ENCODE assay signal across 8 cellular contexts in the genomic region with DNA sequence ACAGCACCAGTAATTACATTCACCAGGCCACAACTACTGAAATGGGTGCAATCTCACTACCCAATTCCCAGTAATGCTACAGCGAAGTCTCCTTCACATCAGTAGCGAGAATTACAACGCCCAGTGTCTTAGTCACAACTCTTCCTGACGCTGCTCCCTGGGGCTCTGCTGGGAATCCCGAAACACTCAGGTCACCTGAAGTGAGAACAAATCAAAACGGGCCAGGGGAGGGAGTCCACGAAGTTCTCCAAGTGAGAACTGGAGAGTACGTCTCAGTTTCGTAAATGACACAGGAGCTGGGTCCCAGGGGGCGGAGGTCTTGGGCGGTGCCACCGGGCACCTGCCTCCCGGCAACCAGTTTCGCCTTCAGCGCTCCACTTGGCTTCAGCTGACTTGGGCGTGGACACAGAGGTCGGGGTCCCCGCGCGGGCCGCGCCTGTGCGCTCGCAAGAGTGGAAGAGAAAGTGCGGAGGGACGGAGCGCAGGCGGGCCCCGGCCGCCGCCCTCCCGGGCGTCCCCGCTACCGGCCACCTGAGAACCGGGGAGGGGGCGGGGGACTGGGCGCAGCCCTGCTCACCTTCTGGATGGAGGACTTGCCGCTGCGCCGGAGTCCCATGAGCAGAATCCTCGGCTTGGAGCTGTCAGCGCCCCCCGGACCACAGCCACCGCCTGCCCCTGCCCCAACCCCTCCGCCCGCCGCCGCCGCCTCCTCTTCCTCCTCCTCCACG. TPM values are rescaled to one million over a fixed set of nuclear protein-coding genes. Genes with fewer than 3 reads are reported as not detected.
A peak's percentile ranks its signal among the peaks of the same experiment; 100 is the strongest.
DNase-seq lines count a peak whose midpoint lies in the region; ATAC-seq and TF ChIP-seq lines count a peak whose summit lies in the region.

No MANE protein-coding gene starts in this region.

- H3K4me3 Mint-ChIP-seq in glutamatergic neuron (ENCODE audit: unreplicated experiment): peak overlapping the region; percentile 92
- H3K4me3 Mint-ChIP-seq in type B pancreatic cell: peak overlapping the region; percentile 95

- H3K4me2 ChIP-seq in PC-9: peak overlapping the region; percentile 84

- no peaks in the 10 kb centered on the region for H3K9me2 ChIP-seq in PC-9 (ENCODE audit: insufficient read depth)

- H3K27me3 Mint-ChIP-seq in glutamatergic neuron (ENCODE audit: unreplicated experiment) (peaks cover 3% of the 10 kb centered on the region), type B pancreatic cell (no peaks in the 10 kb centered on the region)

- H3K79me2 ChIP-seq in PC-9 (ENCODE audit: low read depth): peaks cover 27% of the 10 kb centered on the region

- intact Hi-C loops in PC-9 (cut with micrococcal nuclease; ENCODE audit: unreplicated experiment): loop anchor here (1.0 kb wide), 4 partner anchors 100 to 233 kb away; a partner anchor contains a TSS

- peaks cover 26% of the 10 kb centered on the region for H3F3A ChIP-seq in PC-9 (ENCODE audit: insufficient read depth, low read depth)

- H4K20me1 ChIP-seq in PC-9 (ENCODE audit: insufficient read depth): peaks cover 8% of the 10 kb centered on the region; the same call in 1 of the 2 replicates

- POLR2A ChIA-PET in PC-9 (lab: Charles Lee; ENCODE audit: unreplicated experiment): interaction anchor here (0.6 to 1.0 kb wide), 3 partner anchors 101 to 642 kb away, joined by 3 to 5 read pairs (median 4); a partner anchor contains a TSS

- no peaks in the 10 kb centered on the region for H3K9me3 ChIP-seq in PC-9 (ENCODE audit: insufficient read depth, low read depth)

- peak; percentile 26 for ATAC-seq in GM19025 (IDR thresholded peaks at IDR 0.05; ENCODE audit: low read depth, unreplicated experiment)
- ATAC-seq in HG03175 (IDR thresholded peaks at IDR 0.05; ENCODE audit: unreplicated experiment): peak; percentile 35

- H3K27me3 ChIP-seq in PC-9 (ENCODE audit: insufficient read depth, low read depth): no peaks in the 10 kb centered on the region

- peaks cover 23% of the 10 kb centered on the region for H3K4me1 ChIP-seq in PC-9 (replicated peaks; ENCODE audit: insufficient read depth)

- DNase-seq in Ammon's horn (ENCODE audit: low spot score) (peak; percentile 16), PC-9 (peak; percentile 76 to 82), glutamatergic neuron (peak; percentile 50), occipital lobe (lab: John Stamatoyannopoulos, UW) (peak; percentile 27), type B pancreatic cell (ENCODE audit: extremely low spot score, unreplicated experiment) (peak; percentile 72)
- DNase-seq in activated naive CD4-positive, alpha-beta T cell treated with Interleukin-2 at 50 U/mL for 16 hours: peak; percentile 65

- H3K4me1 Mint-ChIP-seq in glutamatergic neuron (ENCODE audit: low read depth, unreplicated experiment) (peaks cover 7% of the 10 kb centered on the region), type B pancreatic cell (ENCODE audit: unreplicated experiment) (peaks cover 16% of the 10 kb centered on the region)

- H3K27ac ChIP-seq in PC-9: peak overlapping the region; percentile 59

- BruUV-seq in PC-9 (replicated peaks; lab: Mats Ljungman, UMichigan): no TSS peak

- H3K36me3 ChIP-seq in PC-9 (ENCODE audit: low read depth): peaks cover 28% of the 10 kb centered on the region

- peak overlapping the region; percentile 72 for H3K4me3 ChIP-seq in PC-9

- no peak for TF ChIP-seq CTCF in PC-9 (conservative IDR thresholded peaks at IDR 0.05)
- TF ChIP-seq CTCF in glutamatergic neuron (IDR thresholded peaks at IDR 0.05; ENCODE audit: partially characterized antibody, unreplicated experiment): no peak
- no peak for TF ChIP-seq CTCF in type B pancreatic cell (conservative IDR thresholded peaks at IDR 0.05)

- CTCF ChIA-PET in PC-9 (lab: Charles Lee): interaction anchor here (0.5 to 0.7 kb wide), 4 partner anchors 23 to 845 kb away, joined by 3 to 7 read pairs (median 4); no protein-coding TSS in a partner anchor

- H3K36me3 Mint-ChIP-seq in glutamatergic neuron (ENCODE audit: unreplicated experiment) (no peaks in the 10 kb centered on the region), type B pancreatic cell (peaks cover 11% of the 10 kb centered on the region)

- H2AFZ ChIP-seq in PC-9: peak overlapping the region; percentile 79

- H3K27ac Mint-ChIP-seq in glutamatergic neuron (ENCODE audit: unreplicated experiment): peak overlapping the region; percentile 29
- H3K27ac Mint-ChIP-seq in type B pancreatic cell: peak overlapping the region; percentile 95

- H3K9me3 Mint-ChIP-seq in glutamatergic neuron (ENCODE audit: unreplicated experiment) (peaks cover 1% of the 10 kb centered on the region), type B pancreatic cell (no peaks in the 10 kb centered on the region)

RNA-seq across cellular contexts. Expression of a gene that starts 0.6 kb away (rescaled TPM):
- 22.1 and 33.0 TPM in 2 replicates for total RNA-seq in PC-9 (2021)
- total RNA-seq in glutamatergic neuron (ENCODE audit: unreplicated experiment): 20.6 TPM
- total RNA-seq in occipital lobe: 19.0 TPM
- 25.3 and 26.1 TPM in 2 replicates for total RNA-seq in type B pancreatic cell (ENCODE audit: low replicate concordance)

RNA-seq across cellular contexts. Expression of a gene that starts 14.2 kb away (rescaled TPM):
- total RNA-seq in PC-9 (2021) (51.9 TPM in 2 replicates), glutamatergic neuron (ENCODE audit: unreplicated experiment) (6.6 TPM), occipital lobe (2.2 TPM), type B pancreatic cell (ENCODE audit: low replicate concordance) (20.0 and 29.6 TPM in 2 replicates)

RNA-seq across cellular contexts. Expression of a gene that starts 22.4 kb away (rescaled TPM):
- total RNA-seq in PC-9 (2021) (0.48 and 1.1 TPM in 2 replicates), glutamatergic neuron (ENCODE audit: unreplicated experiment) (not detected), occipital lobe (not detected), type B pancreatic cell (ENCODE audit: low replicate concordance) (not detected in 2 replicates)

Comparison
In these comparisons a context has a peak if more than half of its experiments do, and no peak if none do; other contexts are left out.
1. Peak in every context shown above with its lines: DNase-seq, ATAC-seq, H3K4me3 ChIP-seq and H3K27ac ChIP-seq.
2. DNase-seq: peak in every context shown above with its lines; median percentile 79 in PC-9; 72 in type B pancreatic cell; 65 in activated naive CD4-positive, alpha-beta T cell treated with Interleukin-2 at 50 U/mL for 16 hours; 50 in glutamatergic neuron; 27 in occipital lobe; 16 in Ammon's horn.